Comparison of ENCODE assay signal across 21 cellular contexts in the genomic region with DNA sequence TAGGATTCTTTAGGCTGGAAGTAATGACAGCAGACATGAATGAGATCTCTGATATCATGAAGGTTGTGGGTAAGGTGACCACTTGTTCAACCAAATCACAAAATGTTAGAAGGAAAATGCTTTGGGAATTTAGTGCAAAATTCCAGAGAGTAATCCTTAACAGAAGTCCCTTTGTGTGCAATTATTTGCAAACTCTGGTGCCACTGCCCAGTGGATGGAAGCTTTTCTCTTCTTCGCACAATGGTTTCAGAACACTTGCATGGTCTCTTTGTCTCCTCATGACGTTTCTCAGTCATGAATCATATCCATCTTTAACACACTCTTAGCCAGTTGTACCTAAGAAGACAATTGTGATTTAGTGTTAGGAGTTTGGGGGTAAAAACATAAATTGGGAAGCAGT.
A peak's percentile ranks its signal among the peaks of the same experiment; 100 is the strongest.
DNase-seq lines count a peak whose midpoint lies in the region; ATAC-seq, FAIRE-seq and TF ChIP-seq lines count a peak whose summit lies in the region.
"Had no signal": no experiment of that assay in that cellular context is flagged by ENCODE, and none has a peak within 500 bp of the region (broad histone marks: within the 10 kb centered on the region; RNA-seq: fewer than 3 reads in every experiment).

No MANE protein-coding gene starts in this region.

- H3K27me3 ChIP-seq in H7 (ENCODE audit: control insufficient read depth, insufficient read depth, low read length) (no peaks in the 10 kb centered on the region), Karpas-422 (ENCODE audit: low read length) (no peaks in the 10 kb centered on the region)
- H3K27me3 ChIP-seq: MG63 had no signal

- no peaks in the 10 kb centered on the region for H4K20me1 ChIP-seq in Karpas-422 (ENCODE audit: insufficient read depth, low read depth, low read length)

- intact Hi-C loops in sciatic nerve (cut with DNase I): no loop called here
- intact Hi-C loops in lower leg skin (cut with DNase I; ENCODE audit: low total_unique reads): no loop called here

- TF ChIP-seq POLR2A in H54 (IDR thresholded peaks at IDR 0.05; ENCODE audit: low read depth, low read length) (no peak), lower leg skin (IDR thresholded peaks at IDR 0.05) (no peak)

- no peak overlapping the region for H3K4me3 ChIP-seq in lower leg skin (ENCODE audit: low read depth, poor library complexity, severe bottlenecking)
- no peak overlapping the region for H3K4me3 ChIP-seq in H7 (ENCODE audit: insufficient read depth, low read depth, low read length)
- no peak overlapping the region for H3K4me3 ChIP-seq in Karpas-422 (ENCODE audit: low read length)
- H3K4me3 ChIP-seq: MG63 had no signal

- FAIRE-seq in H54 (lab: Jason Lieb, UNC): peak; percentile 64
- FAIRE-seq in TTC549 (lab: Jason Lieb, UNC): peak; percentile 91
- FAIRE-seq: G401.6, GM12892 had no signal

- H3K9ac ChIP-seq in Karpas-422 (ENCODE audit: low read length): no peak overlapping the region

- DNase-seq in H54 (ENCODE audit: insufficient read length, low spot score): no peak
- peak; percentile 42 for DNase-seq in inferior parietal cortex (ENCODE audit: extremely low spot score)
- DNase-seq in sciatic nerve (ENCODE audit: low spot score): no peak
- no peak for DNase-seq in lower leg skin (ENCODE audit: low spot score in 2 of 2)
- no peak for DNase-seq in H7
- DNase-seq in Karpas-422: no peak
- DNase-seq: Calu3, DMS79 treated with DMSO at 0.1 percent for 48 hours, GOT3, KG1, MG63, NCI-H1105, NCI-H1694 treated with DMSO at 0.1 percent for 48 hours, NCI-H446 treated with DMSO at 0.1 percent for 48 hours, NCI-H82, Right ventricle myocardium superior had no signal

- no peak overlapping the region for H3K4me2 ChIP-seq in Karpas-422 (ENCODE audit: low read depth, low read length, poor library complexity, severe bottlenecking)

- no peak overlapping the region for H2AFZ ChIP-seq in Karpas-422 (ENCODE audit: low read length)

- no peak overlapping the region for H3K27ac ChIP-seq in Karpas-422 (ENCODE audit: low read length)

- H3K36me3 ChIP-seq in H7 (replicated peaks; ENCODE audit: control insufficient read depth, insufficient read depth, low read length) (no peaks in the 10 kb centered on the region), Karpas-422 (ENCODE audit: insufficient read depth, low read length) (no peaks in the 10 kb centered on the region)
- H3K36me3 ChIP-seq: MG63 had no signal

- H3K4me1 ChIP-seq in Karpas-422 (ENCODE audit: low read length): peaks cover 3% of the 10 kb centered on the region; the same call in 1 of the 2 replicates

- H3K9me2 ChIP-seq in Karpas-422 (replicated peaks; ENCODE audit: insufficient read depth, low read length): no peaks in the 10 kb centered on the region

- ATAC-seq in sciatic nerve: peak; percentile 23
- ATAC-seq in HG03025 (IDR thresholded peaks at IDR 0.05; ENCODE audit: low FRiP score, unreplicated experiment): no peak
- ATAC-seq: Panc1 had no signal

- WGBS in lower leg skin, 2 donors: 72 to 82% methylated on average over 2 of the region's 2 CpGs

- no peaks in the 10 kb centered on the region for H3K79me2 ChIP-seq in Karpas-422 (ENCODE audit: low read length)

- H3K9me3 ChIP-seq in Karpas-422 (ENCODE audit: low read length): no peaks in the 10 kb centered on the region
- H3K9me3 ChIP-seq: MG63 had no signal

- TF ChIP-seq CTCF in lower leg skin (IDR thresholded peaks at IDR 0.05): no peak
